Comparison of ENCODE assay signal across 16 cellular contexts in the genomic region with DNA sequence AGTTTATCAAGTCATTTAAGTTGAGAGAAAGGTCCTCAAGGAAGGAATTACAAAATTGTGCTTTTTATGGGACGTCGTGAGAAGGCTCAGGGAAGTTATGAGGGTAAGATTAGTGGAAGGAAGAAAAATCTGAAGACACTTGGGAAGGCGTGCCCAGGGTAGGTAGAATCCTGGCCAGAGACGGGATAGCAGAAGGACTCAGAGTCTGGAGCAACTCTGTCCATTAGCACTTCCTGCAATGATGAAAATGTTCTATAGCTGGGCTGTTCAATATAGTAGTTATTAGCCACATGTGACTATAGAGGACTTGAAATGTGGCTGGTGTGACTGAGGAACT.
DNase-seq lines count a peak whose midpoint lies in the region; ATAC-seq and TF ChIP-seq lines count a peak whose summit lies in the region.
"Had no signal": no experiment of that assay in that cellular context is flagged by ENCODE, and none has a peak within 500 bp of the region (broad histone marks: within the 10 kb centered on the region; RNA-seq: fewer than 3 reads in every experiment).

No MANE protein-coding gene starts in this region.

- no peak for TF ChIP-seq CTCF in heart left ventricle (IDR thresholded peaks at IDR 0.05)
- no peak for TF ChIP-seq CTCF in epithelial cell of esophagus (IDR thresholded peaks at IDR 0.05; ENCODE audit: insufficient read depth, low read depth, low read length, missing control alignments)
- TF ChIP-seq CTCF in osteoblast (IDR thresholded peaks at IDR 0.05; ENCODE audit: extremely low read depth, low read depth, low read length) = no peak
- TF ChIP-seq CTCF in vagina (IDR thresholded peaks at IDR 0.05) = no peak

- no peaks in the 10 kb centered on the region for H3K27me3 ChIP-seq in right cardiac atrium (ENCODE audit: control insufficient read depth, insufficient read depth)
- H3K27me3 ChIP-seq in heart left ventricle = no peaks in the 10 kb centered on the region
- no peaks in the 10 kb centered on the region for H3K27me3 ChIP-seq in osteoblast (ENCODE audit: insufficient read depth, low read length)
- no peaks in the 10 kb centered on the region for H3K27me3 ChIP-seq in vagina
- H3K27me3 ChIP-seq: transverse colon had no signal

- H3K36me3 Mint-ChIP-seq in immature natural killer cell = no peaks in the 10 kb centered on the region
- no peaks in the 10 kb centered on the region for H3K36me3 Mint-ChIP-seq in activated CD8-positive, alpha-beta memory T cell treated with anti-CD3 and anti-CD28 coated beads, Interleukin-2, amount 10 ng/mL, durations not matched to agents 7 days and 5 days
- H3K36me3 Mint-ChIP-seq: activated CD4-positive, alpha-beta memory T cell treated with anti-CD3 and anti-CD28 coated beads for 36 hours; activated naive CD4-positive, alpha-beta T cell treated with anti-CD3 and anti-CD28 coated beads, Interleukin-2, amount 50 U/mL, for 72 hours; brain; CD4-positive, CD25-positive, alpha-beta regulatory T cell had no signal

- H3K27me3 Mint-ChIP-seq in immature natural killer cell (ENCODE audit: low read depth in 3 of 3) = peaks cover 0 to 2% (median 1%) of the 10 kb centered on the region in 3 donors
- H3K27me3 Mint-ChIP-seq in activated CD8-positive, alpha-beta memory T cell treated with anti-CD3 and anti-CD28 coated beads, Interleukin-2, amount 10 ng/mL, durations not matched to agents 7 days and 5 days = no peaks in the 10 kb centered on the region
- H3K27me3 Mint-ChIP-seq: activated CD4-positive, alpha-beta memory T cell treated with anti-CD3 and anti-CD28 coated beads for 36 hours; brain; CD4-positive, CD25-positive, alpha-beta regulatory T cell had no signal

- no peak overlapping the region for H3K27ac Mint-ChIP-seq in immature natural killer cell
- no peak overlapping the region for H3K27ac Mint-ChIP-seq in activated CD8-positive, alpha-beta memory T cell treated with anti-CD3 and anti-CD28 coated beads, Interleukin-2, amount 10 ng/mL, durations not matched to agents 7 days and 5 days
- H3K27ac Mint-ChIP-seq: activated CD4-positive, alpha-beta memory T cell treated with anti-CD3 and anti-CD28 coated beads for 36 hours; activated naive CD4-positive, alpha-beta T cell treated with anti-CD3 and anti-CD28 coated beads, Interleukin-2, amount 50 U/mL, for 72 hours had no signal

- H3K4me1 ChIP-seq in right cardiac atrium (ENCODE audit: control insufficient read depth, insufficient read depth, low read length) (no peaks in the 10 kb centered on the region), heart left ventricle (peaks cover 0 to 18% (median 9%) of the 10 kb centered on the region in 12 donors), osteoblast (ENCODE audit: insufficient read depth, low read length) (peaks cover 32% of the 10 kb centered on the region), vagina (peaks cover 13% of the 10 kb centered on the region)

- H3K36me3 ChIP-seq in heart left ventricle = no peaks in the 10 kb centered on the region
- H3K36me3 ChIP-seq in osteoblast (ENCODE audit: insufficient read depth, low read length) = no peaks in the 10 kb centered on the region
- H3K36me3 ChIP-seq in vagina = no peaks in the 10 kb centered on the region
- H3K36me3 ChIP-seq: transverse colon had no signal

- H2AFZ ChIP-seq in osteoblast (ENCODE audit: low read length) = no peak overlapping the region

- H3K4me3 Mint-ChIP-seq in immature natural killer cell = no peak overlapping the region
- no peak overlapping the region for H3K4me3 Mint-ChIP-seq in activated CD8-positive, alpha-beta memory T cell treated with anti-CD3 and anti-CD28 coated beads, Interleukin-2, amount 10 ng/mL, durations not matched to agents 7 days and 5 days
- H3K4me3 Mint-ChIP-seq: activated CD4-positive, alpha-beta memory T cell treated with anti-CD3 and anti-CD28 coated beads for 36 hours; activated T-cell treated with anti-CD3 and anti-CD28 coated beads, Interleukin-2, amount 50 U/mL, for 4 hours; brain; CD4-positive, CD25-positive, alpha-beta regulatory T cell had no signal

- CTCF ChIA-PET in activated CD8-positive, alpha-beta memory T cell treated with anti-CD3 and anti-CD28 coated beads, Interleukin-2, amount 10 ng/mL, durations not matched to agents 7 days and 5 days (lab: Charles Lee) = no interaction called here

- H3K79me2 ChIP-seq in osteoblast (ENCODE audit: insufficient read depth, low read length) = no peaks in the 10 kb centered on the region

- H3K4me2 ChIP-seq in osteoblast (ENCODE audit: insufficient read depth, low read length) = no peak overlapping the region

- H3K4me3 ChIP-seq in right cardiac atrium (ENCODE audit: low read length) (no peak overlapping the region), heart left ventricle (no peak overlapping the region), epithelial cell of esophagus (ENCODE audit: low read length) (no peak overlapping the region), osteoblast (ENCODE audit: insufficient read depth, low read length) (no peak overlapping the region), vagina (no peak overlapping the region)
- H3K4me3 ChIP-seq: transverse colon had no signal

- no peak for DNase-seq in right cardiac atrium
- DNase-seq in heart left ventricle = no peak
- DNase-seq in epithelial cell of esophagus (ENCODE audit: low read depth) = peak; percentile 48
- no peak for DNase-seq in osteoblast (ENCODE audit: insufficient read length, low spot score, missing footprints)
- DNase-seq in vagina (ENCODE audit: extremely low spot score in 2 of 2) = no peak
- no peak for DNase-seq in immature natural killer cell
- DNase-seq in activated CD8-positive, alpha-beta memory T cell treated with anti-CD3 and anti-CD28 coated beads, Interleukin-2, amount 10 ng/mL, durations not matched to agents 7 days and 5 days = no peak
- DNase-seq: activated CD4-positive, alpha-beta memory T cell treated with anti-CD3 and anti-CD28 coated beads for 36 hours; activated T-cell treated with anti-CD3 and anti-CD28 coated beads, Interleukin-2, amount 50 U/mL, for 4 hours; CD4-positive, CD25-positive, alpha-beta regulatory T cell; hypothalamus; occipital lobe; transverse colon had no signal

- intact Hi-C loops in right cardiac atrium (cut with DNase I) (no loop called here), heart left ventricle (cut with DNase I) (no loop called here), vagina (cut with DNase I) (no loop called here)

- H3K27ac ChIP-seq in right cardiac atrium (ENCODE audit: low read length) = peak overlapping the region; percentile 54
- peak overlapping the region in 6 of 12 donors; percentile 3 to 61 (median 14) for H3K27ac ChIP-seq in heart left ventricle
- H3K27ac ChIP-seq in osteoblast (ENCODE audit: low read depth, low read length) = peak overlapping the region; percentile 85
- H3K27ac ChIP-seq in vagina = peak overlapping the region; percentile 1

- no peak for TF ChIP-seq POLR2A in heart left ventricle (IDR thresholded peaks at IDR 0.05)
- no peak for TF ChIP-seq POLR2A in vagina (IDR thresholded peaks at IDR 0.05)

- H3K4me1 Mint-ChIP-seq in immature natural killer cell = no peaks in the 10 kb centered on the region
- H3K4me1 Mint-ChIP-seq in activated CD8-positive, alpha-beta memory T cell treated with anti-CD3 and anti-CD28 coated beads, Interleukin-2, amount 10 ng/mL, durations not matched to agents 7 days and 5 days = peaks cover 4% of the 10 kb centered on the region

- H3K9me3 ChIP-seq in right cardiac atrium (ENCODE audit: control insufficient read depth, low read length) (no peaks in the 10 kb centered on the region), heart left ventricle (no peaks in the 10 kb centered on the region), osteoblast (ENCODE audit: low read depth, low read length) (no peaks in the 10 kb centered on the region), vagina (no peaks in the 10 kb centered on the region)
- H3K9me3 ChIP-seq: transverse colon had no signal

- no peaks in the 10 kb centered on the region for H3K9me3 Mint-ChIP-seq in immature natural killer cell
- H3K9me3 Mint-ChIP-seq in activated CD8-positive, alpha-beta memory T cell treated with anti-CD3 and anti-CD28 coated beads, Interleukin-2, amount 10 ng/mL, durations not matched to agents 7 days and 5 days (ENCODE audit: low read depth) = no peaks in the 10 kb centered on the region
- H3K9me3 Mint-ChIP-seq: activated CD4-positive, alpha-beta memory T cell treated with anti-CD3 and anti-CD28 coated beads for 36 hours had no signal

- no peaks in the 10 kb centered on the region for H4K20me1 ChIP-seq in osteoblast (ENCODE audit: insufficient read depth, low read length)

- WGBS in right cardiac atrium = 80% methylated on average over 4 of the region's 4 CpGs
- 85 to 91% (median 86%) methylated on average over 4 of the region's 4 CpGs for WGBS in heart left ventricle, 4 donors

- ATAC-seq in right cardiac atrium = no peak
- ATAC-seq in heart left ventricle = no peak
- ATAC-seq in GM18519 (IDR thresholded peaks at IDR 0.05; ENCODE audit: low FRiP score, unreplicated experiment) = no peak
- ATAC-seq in activated CD8-positive, alpha-beta memory T cell treated with anti-CD3 and anti-CD28 coated beads, Interleukin-2, amount 10 ng/mL, durations not matched to agents 7 days and 5 days = no peak
- ATAC-seq: activated naive CD4-positive, alpha-beta T cell treated with anti-CD3 and anti-CD28 coated beads, Interleukin-2, amount 50 U/mL, for 72 hours; activated T-cell treated with anti-CD3 and anti-CD28 coated beads, Interleukin-2, amount 50 U/mL, for 4 hours had no signal
